ENCODE assay signal across 9 cellular contexts in genomic region chr6:138007014-138007472, GRCh38.
DNase-seq lines count a peak whose midpoint lies in the region; ATAC-seq and TF ChIP-seq lines count a peak whose summit lies in the region.
"Had no signal": no experiment of that assay in that cellular context is flagged by ENCODE, and none has a peak within 500 bp of the region (broad histone marks: within the 10 kb centered on the region; RNA-seq: fewer than 3 reads in every experiment).

No MANE protein-coding gene starts in this region.

- H3K4me3 ChIP-seq in cardiac muscle cell (no peak overlapping the region), adrenal gland (no peak overlapping the region)

- intact Hi-C loops in Right ventricle myocardium inferior (cut with DNase I) (loop anchor here (10.0 kb wide), 2 partner anchors 278 to 758 kb away; no protein-coding TSS in a partner anchor), adrenal gland (cut with DNase I) (no loop called here)
- intact Hi-C loops in activated T-helper 2 cell treated with anti-CD3 and anti-CD28 coated beads, Interferon-gamma antibody, Interleukin-2, Interleukin-4, amounts not matched to agents 10 μg/mL and 5 μg/mL and 100 μg/mL, durations not matched to agents 14 hours and 24 hours and 36 hours (cut with micrococcal nuclease) = no loop called here

- 30 to 43% (median 34%) methylated on average over 5 of the region's 5 CpGs for WGBS in adrenal gland, 4 donors

- no peak overlapping the region for H3K27ac Mint-ChIP-seq in activated T-helper 2 cell treated with anti-CD3 and anti-CD28 coated beads, Interferon-gamma antibody, Interleukin-2, Interleukin-4, amounts not matched to agents 10 μg/mL and 5 μg/mL and 100 μg/mL, durations not matched to agents 14 hours and 24 hours and 36 hours

- no peaks in the 10 kb centered on the region for H3K36me3 ChIP-seq in cardiac muscle cell
- no peaks in the 10 kb centered on the region for H3K36me3 ChIP-seq in adrenal gland (replicated peaks in 1 of 2)

- peaks cover 6% of the 10 kb centered on the region for H3K4me1 ChIP-seq in cardiac muscle cell (ENCODE audit: low read depth)
- H3K4me1 ChIP-seq in adrenal gland (replicated peaks in 1 of 2) = no peaks in the 10 kb centered on the region

- H3K27ac ChIP-seq in cardiac muscle cell = no peak overlapping the region
- no peak overlapping the region for H3K27ac ChIP-seq in adrenal gland

- H3K9me3 Mint-ChIP-seq in activated T-helper 2 cell treated with anti-CD3 and anti-CD28 coated beads, Interferon-gamma antibody, Interleukin-2, Interleukin-4, amounts not matched to agents 10 μg/mL and 5 μg/mL and 100 μg/mL, durations not matched to agents 14 hours and 24 hours and 36 hours = no peaks in the 10 kb centered on the region
- H3K9me3 Mint-ChIP-seq: central memory CD8-positive, alpha-beta T cell had no signal

- peaks cover 7% of the 10 kb centered on the region for H3K4me1 Mint-ChIP-seq in activated T-helper 2 cell treated with anti-CD3 and anti-CD28 coated beads, Interferon-gamma antibody, Interleukin-2, Interleukin-4, amounts not matched to agents 10 μg/mL and 5 μg/mL and 100 μg/mL, durations not matched to agents 14 hours and 24 hours and 36 hours (ENCODE audit: low read depth)
- H3K4me1 Mint-ChIP-seq: central memory CD8-positive, alpha-beta T cell had no signal

- no peak for ATAC-seq in Right ventricle myocardium inferior
- no peak for ATAC-seq in GM21737 (IDR thresholded peaks at IDR 0.05; ENCODE audit: unreplicated experiment)

- H3K36me3 Mint-ChIP-seq in activated T-helper 2 cell treated with anti-CD3 and anti-CD28 coated beads, Interferon-gamma antibody, Interleukin-2, Interleukin-4, amounts not matched to agents 10 μg/mL and 5 μg/mL and 100 μg/mL, durations not matched to agents 14 hours and 24 hours and 36 hours (ENCODE audit: low read depth) = no peaks in the 10 kb centered on the region

- DNase-seq in cardiac muscle cell (ENCODE audit: low read depth in 1 of 2, low spot score in 1 of 2) = peak; percentile 28 to 30
- DNase-seq in Right ventricle myocardium inferior (ENCODE audit: missing footprints) = no peak
- peak; percentile 0 for DNase-seq in NCI-H1694 treated with DMSO at 0.1 percent for 48 hours (lab: John Stamatoyannopoulos, UW)
- DNase-seq in adrenal gland = no peak
- peak; percentile 9 for DNase-seq in left kidney (ENCODE audit: low read depth, low spot score)
- no peak for DNase-seq in activated T-helper 2 cell treated with anti-CD3 and anti-CD28 coated beads, Interferon-gamma antibody, Interleukin-2, Interleukin-4, amounts not matched to agents 10 μg/mL and 5 μg/mL and 100 μg/mL, durations not matched to agents 14 hours and 24 hours and 36 hours (ENCODE audit: low spot score)
- no peak for DNase-seq in stimulated activated naive CD4-positive, alpha-beta T cell treated with Interleukin-2 at 50 U/mL for 16 hours (lab: John Stamatoyannopoulos, UW)

- H3K27me3 Mint-ChIP-seq in activated T-helper 2 cell treated with anti-CD3 and anti-CD28 coated beads, Interferon-gamma antibody, Interleukin-2, Interleukin-4, amounts not matched to agents 10 μg/mL and 5 μg/mL and 100 μg/mL, durations not matched to agents 14 hours and 24 hours and 36 hours (ENCODE audit: low read depth) = peaks cover 6% of the 10 kb centered on the region
- H3K27me3 Mint-ChIP-seq: central memory CD8-positive, alpha-beta T cell had no signal

- H3K27me3 ChIP-seq in cardiac muscle cell (no peaks in the 10 kb centered on the region), adrenal gland (no peaks in the 10 kb centered on the region)

- H3K4me3 Mint-ChIP-seq in activated T-helper 2 cell treated with anti-CD3 and anti-CD28 coated beads, Interferon-gamma antibody, Interleukin-2, Interleukin-4, amounts not matched to agents 10 μg/mL and 5 μg/mL and 100 μg/mL, durations not matched to agents 14 hours and 24 hours and 36 hours (ENCODE audit: low read depth) = no peak overlapping the region
- H3K4me3 Mint-ChIP-seq: central memory CD8-positive, alpha-beta T cell had no signal

- no peak for TF ChIP-seq POLR2A in adrenal gland (IDR thresholded peaks at IDR 0.05)

- H3K9me3 ChIP-seq in cardiac muscle cell (ENCODE audit: low read depth) (no peaks in the 10 kb centered on the region), adrenal gland (replicated peaks in 1 of 3) (no peaks in the 10 kb centered on the region)

- TF ChIP-seq CTCF in cardiac muscle cell (IDR thresholded peaks at IDR 0.05; ENCODE audit: low read depth, low read length) (peak; percentile 73), adrenal gland (IDR thresholded peaks at IDR 0.05) (peak in 5 of 6 experiments; percentile 10 to 47 (median 32))

Comparison
In these comparisons a context has a peak if more than half of its experiments do, and no peak if none do; other contexts are left out.
1. DNase-seq: peak in cardiac muscle cell (2 of 2), NCI-H1694 treated with DMSO at 0.1 percent for 48 hours (single experiment) and left kidney (single experiment); none in Right ventricle myocardium inferior (single experiment), adrenal gland (0 of 7), activated T-helper 2 cell treated with anti-CD3 and anti-CD28 coated beads, Interferon-gamma antibody, Interleukin-2, Interleukin-4, amounts not matched to agents 10 μg/mL and 5 μg/mL and 100 μg/mL, durations not matched to agents 14 hours and 24 hours and 36 hours (single experiment) and stimulated activated naive CD4-positive, alpha-beta T cell treated with Interleukin-2 at 50 U/mL for 16 hours (single experiment).